Comparison of ENCODE assay signal across 9 cellular contexts in the genomic region with DNA sequence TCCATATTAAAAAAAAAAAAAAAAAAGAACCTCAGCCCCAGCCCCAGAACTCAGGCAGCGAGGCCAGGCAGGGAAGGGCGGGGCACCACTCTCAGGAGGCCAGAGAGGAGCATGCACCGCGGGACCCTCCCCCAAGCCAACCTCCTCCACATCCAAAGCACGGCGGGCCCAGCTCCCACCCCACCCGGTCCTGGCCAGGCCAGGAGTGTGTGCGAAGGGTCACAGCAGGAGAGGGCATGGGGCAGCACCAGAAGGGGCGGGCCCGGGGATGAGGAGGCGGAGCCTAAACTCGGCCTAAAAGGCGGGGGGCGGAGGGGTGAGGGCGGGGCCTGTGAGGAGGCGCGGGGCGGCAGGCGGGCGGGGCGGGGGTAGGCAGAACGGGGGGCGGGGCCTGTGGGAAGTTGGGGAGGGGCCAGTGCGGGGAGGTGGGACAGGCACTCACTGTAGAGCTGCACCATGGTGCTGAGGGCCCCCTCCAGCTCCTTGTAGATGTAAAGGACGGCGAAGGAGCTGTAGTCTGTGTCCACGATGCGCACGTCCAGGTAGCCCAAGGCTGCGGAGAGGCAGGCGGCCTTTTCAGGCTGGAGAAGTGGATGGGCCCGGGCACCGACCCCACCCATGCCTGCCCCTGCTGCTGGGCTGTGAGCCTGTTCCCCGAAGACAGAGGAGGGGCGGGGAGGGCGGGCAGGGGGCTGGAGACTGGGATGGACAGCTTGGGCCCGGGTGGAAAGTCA. TPM values are rescaled to one million over a fixed set of nuclear protein-coding genes. Genes with fewer than 3 reads are reported as not detected.
DNase-seq lines count a peak whose midpoint lies in the region; ATAC-seq and TF ChIP-seq lines count a peak whose summit lies in the region.
"Had no signal": no experiment of that assay in that cellular context is flagged by ENCODE, and none has a peak within 500 bp of the region (broad histone marks: within the 10 kb centered on the region; RNA-seq: fewer than 3 reads in every experiment).

No MANE protein-coding gene starts in this region.

- H3K36me3 ChIP-seq in BE2C = no peaks in the 10 kb centered on the region
- no peaks in the 10 kb centered on the region for H3K36me3 ChIP-seq in HUES64 (ENCODE audit: insufficient read depth, low read length)

- DNase-seq in BE2C (peak; percentile 93), iPS-NIHi7 (ENCODE audit: extremely low spot score) (peak; percentile 95), activated gamma-delta T cell treated with Interleukin-2 at 50 U/mL for 16 hours (no peak), NCI-H774 (lab: John Stamatoyannopoulos, UW) (no peak)
- DNase-seq in activated CD8-positive, alpha-beta memory T cell treated with anti-CD3 and anti-CD28 coated beads, Interleukin-2, amount 50 U/mL, for 4 hours = peak; percentile 29

- no peaks in the 10 kb centered on the region for H3K27me3 ChIP-seq in BE2C
- no peaks in the 10 kb centered on the region for H3K27me3 ChIP-seq in HUES64 (ENCODE audit: insufficient read depth, low read length)

- H3K9me3 ChIP-seq in BE2C = no peaks in the 10 kb centered on the region
- H3K9me3 ChIP-seq in HUES64 (ENCODE audit: insufficient read depth, low read depth, low read length) = no peaks in the 10 kb centered on the region

- 19% methylated on average over 24 of the region's 37 CpGs for WGBS in HUES64

- no peak overlapping the region for H3K27ac ChIP-seq in HUES64 (ENCODE audit: low read depth, low read length)

- no peak overlapping the region for H3K9ac ChIP-seq in HUES64 (ENCODE audit: low read depth, low read length)

- H3K4me3 ChIP-seq in BE2C (ENCODE audit: low read depth, low read length) (no peak overlapping the region), HUES64 (ENCODE audit: low read length) (peak overlapping the region; percentile 39)

- H3K4me1 ChIP-seq in BE2C = peaks cover 17% of the 10 kb centered on the region
- H3K4me1 ChIP-seq in HUES64 (ENCODE audit: insufficient read depth, low read length) = 0 out of 2 replicates have a peak, but pooled peaks cover 5% of the 10 kb centered on the region

- no peak for TF ChIP-seq CTCF in BE2C (IDR thresholded peaks at IDR 0.05; ENCODE audit: low read depth, low read length)

- ATAC-seq in GM19328 (IDR thresholded peaks at IDR 0.05; ENCODE audit: unreplicated experiment) = no peak
- no peak for ATAC-seq in GM21825 (IDR thresholded peaks at IDR 0.05; ENCODE audit: unreplicated experiment)

RNA-seq across cellular contexts. Expression of gene LCN15, which starts 1.2 kb away (rescaled TPM):
- not detected for polyA plus RNA-seq in BE2C (2012; ENCODE audit: insufficient read depth, insufficient read length, low read depth)
- polyA plus RNA-seq in HUES64 (2013, experiment 1 of 2) = 0.35 TPM
- 1.0 TPM for polyA plus RNA-seq in HUES64 (2013, experiment 2 of 2)
- polyA plus RNA-seq: liver had no signal

RNA-seq across cellular contexts. Expression of gene LCN8, which starts 5.0 kb away (rescaled TPM):
- polyA plus RNA-seq in BE2C (2012; ENCODE audit: insufficient read depth, insufficient read length, low read depth) = not detected
- not detected for polyA plus RNA-seq in HUES64 (2013, experiment 1 of 2)
- polyA plus RNA-seq in HUES64 (2013, experiment 2 of 2) = not detected
- polyA plus RNA-seq: liver had no signal

RNA-seq across cellular contexts. Expression of gene LCN6, which starts 14.8 kb away (rescaled TPM):
- polyA plus RNA-seq in BE2C (2012; ENCODE audit: insufficient read depth, insufficient read length, low read depth) = not detected
- polyA plus RNA-seq in HUES64 (2013, experiment 1 of 2) = not detected
- polyA plus RNA-seq in HUES64 (2013, experiment 2 of 2) = not detected

RNA-seq across cellular contexts. Expression of gene LCN10, which starts 20.3 kb away (rescaled TPM):
- not detected for polyA plus RNA-seq in BE2C (2012; ENCODE audit: insufficient read depth, insufficient read length, low read depth)
- 0.55 TPM for polyA plus RNA-seq in HUES64 (2013, experiment 1 of 2)
- 0.32 TPM for polyA plus RNA-seq in HUES64 (2013, experiment 2 of 2)

RNA-seq across cellular contexts. Expression of gene TMEM141, which starts 28.1 kb away (rescaled TPM):
- polyA plus RNA-seq in BE2C (2012; ENCODE audit: insufficient read depth, insufficient read length, low read depth) = 159 TPM
- polyA plus RNA-seq in HUES64 (2013, experiment 1 of 2) = 34.7 TPM
- 37.5 TPM for polyA plus RNA-seq in HUES64 (2013, experiment 2 of 2)

Comparison
In these comparisons a context has a peak if more than half of its experiments do, and no peak if none do; other contexts are left out.
1. DNase-seq: peak in BE2C (single experiment), activated CD8-positive, alpha-beta memory T cell treated with anti-CD3 and anti-CD28 coated beads, Interleukin-2, amount 50 U/mL, for 4 hours (single experiment) and iPS-NIHi7 (single experiment); none in activated gamma-delta T cell treated with Interleukin-2 at 50 U/mL for 16 hours (single experiment) and NCI-H774 (single experiment).